1 cellular context compared by ENCODE assay signal in genomic region chr5:172484664-172485063, GRCh38.
TF ChIP-seq lines count a peak whose summit lies in the region.

No MANE protein-coding gene starts in this region.

TF ChIP-seq in H1, 55 proteins besides CTCF, POLR2A, EP300 and RAD21:
- no peak for TF ChIP-seq BRCA1 (IDR thresholded peaks at IDR 0.05; ENCODE audit: low read depth, low read length)
- TF ChIP-seq USF2 (IDR thresholded peaks at IDR 0.05; ENCODE audit: low read length): no peak
